Comparison of ENCODE assay signal across 10 cellular contexts in genomic region chr7:38215115-38215514, GRCh38. TPM values are rescaled to one million over a fixed set of nuclear protein-coding genes. Genes with fewer than 3 reads are reported as not detected.
A peak's percentile ranks its signal among the peaks of the same experiment; 100 is the strongest.
DNase-seq lines count a peak whose midpoint lies in the region; TF ChIP-seq lines count a peak whose summit lies in the region.
"Had no signal": no experiment of that assay in that cellular context is flagged by ENCODE, and none has a peak within 500 bp of the region (broad histone marks: within the 10 kb centered on the region; RNA-seq: fewer than 3 reads in every experiment).

No MANE protein-coding gene starts in this region.

- H3K27me3 ChIP-seq in Peyer's patch: no peaks in the 10 kb centered on the region

- no peaks in the 10 kb centered on the region for H3K27me3 Mint-ChIP-seq in osteocyte (ENCODE audit: unreplicated experiment)
- H3K27me3 Mint-ChIP-seq: stimulated activated naive B cell treated with anti-CD40 and anti-IgM and Interleukin-4, amounts not matched to agents 10 μg/mL and 1 μg/mL and 100 μg/mL, for 72 hours had no signal

- TF ChIP-seq CTCF in osteocyte (IDR thresholded peaks at IDR 0.05) (no peak), Peyer's patch (IDR thresholded peaks at IDR 0.05) (no peak)

- peak overlapping the region; percentile 36 for H3K27ac Mint-ChIP-seq in osteocyte (ENCODE audit: unreplicated experiment)
- H3K27ac Mint-ChIP-seq: stimulated activated naive B cell treated with anti-CD40 and anti-IgM and Interleukin-4, amounts not matched to agents 10 μg/mL and 1 μg/mL and 100 μg/mL, for 72 hours had no signal

- no peak overlapping the region for H3K4me3 ChIP-seq in Peyer's patch

- no peaks in the 10 kb centered on the region for H3K9me3 Mint-ChIP-seq in osteocyte (ENCODE audit: unreplicated experiment)
- H3K9me3 Mint-ChIP-seq: stimulated activated naive B cell treated with anti-CD40 and anti-IgM and Interleukin-4, amounts not matched to agents 10 μg/mL and 1 μg/mL and 100 μg/mL, for 72 hours had no signal

- in situ Hi-C loops in Caki2 (cut with HindIII; ENCODE audit: low pct_unique_long_range_greater_than_20kb, low sequenced_read_pairs): no loop called here

- peaks cover 0 to 34% (median 0%) of the 10 kb centered on the region in 3 donors for H3K36me3 ChIP-seq in Peyer's patch

- H3K27ac ChIP-seq in Peyer's patch: no peak overlapping the region
- H3K27ac ChIP-seq: C4-2B had no signal

- no peak overlapping the region for H3K4me3 Mint-ChIP-seq in osteocyte (ENCODE audit: unreplicated experiment)
- H3K4me3 Mint-ChIP-seq: stimulated activated naive B cell treated with anti-CD40 and anti-IgM and Interleukin-4, amounts not matched to agents 10 μg/mL and 1 μg/mL and 100 μg/mL, for 72 hours had no signal

- no peaks in the 10 kb centered on the region for H3K9me3 ChIP-seq in Peyer's patch

- peaks cover 17% of the 10 kb centered on the region for H3K4me1 Mint-ChIP-seq in osteocyte (ENCODE audit: unreplicated experiment)

- DNase-seq in Caki2 (ENCODE audit: low read depth) (peak; percentile 57), RPMI7951 (ENCODE audit: low read depth) (peak; percentile 22), fibroblast of peridontal ligament (ENCODE audit: extremely low read depth) (peak; percentile 31), osteocyte (ENCODE audit: extremely low spot score, unreplicated experiment) (no peak), GOT3 (lab: John Stamatoyannopoulos, UW) (no peak), Peyer's patch (no peak), NCI-H226 (no peak), NAMALWA (ENCODE audit: low spot score) (no peak)

- H3K4me1 ChIP-seq in Peyer's patch: peaks cover 0 to 11% (median 0%) of the 10 kb centered on the region in 4 donors

- no peak for TF ChIP-seq POLR2A in Peyer's patch (IDR thresholded peaks at IDR 0.05)

- peaks cover 35% of the 10 kb centered on the region for H3K36me3 Mint-ChIP-seq in osteocyte (ENCODE audit: unreplicated experiment)

RNA-seq across cellular contexts. Expression of gene STARD3NL, which starts 37.1 kb away (rescaled TPM):
- total RNA-seq in Caki2 (2014; rRNA removed; shearing (Covaris generic); ENCODE audit: low replicate concordance): 85.9 and 120 TPM in 2 replicates
- total RNA-seq in RPMI7951 (2014; rRNA removed; shearing (Covaris generic)): 182 and 189 TPM in 2 replicates
- total RNA-seq in osteocyte: 30.7 and 34.0 TPM in 2 replicates
- 10 to 100 TPM; 18.9 to 47.1 (median 23.2) TPM for total RNA-seq in Peyer's patch

Comparison
In these comparisons a context has a peak if more than half of its experiments do, and no peak if none do; other contexts are left out.
1. DNase-seq: peak in Caki2 (single experiment), RPMI7951 (single experiment) and fibroblast of peridontal ligament (single experiment); none in osteocyte (single experiment), GOT3 (single experiment), Peyer's patch (0 of 3), NCI-H226 (single experiment) and NAMALWA (single experiment).